Comparison of ENCODE assay signal across 16 cellular contexts in the genomic region with DNA sequence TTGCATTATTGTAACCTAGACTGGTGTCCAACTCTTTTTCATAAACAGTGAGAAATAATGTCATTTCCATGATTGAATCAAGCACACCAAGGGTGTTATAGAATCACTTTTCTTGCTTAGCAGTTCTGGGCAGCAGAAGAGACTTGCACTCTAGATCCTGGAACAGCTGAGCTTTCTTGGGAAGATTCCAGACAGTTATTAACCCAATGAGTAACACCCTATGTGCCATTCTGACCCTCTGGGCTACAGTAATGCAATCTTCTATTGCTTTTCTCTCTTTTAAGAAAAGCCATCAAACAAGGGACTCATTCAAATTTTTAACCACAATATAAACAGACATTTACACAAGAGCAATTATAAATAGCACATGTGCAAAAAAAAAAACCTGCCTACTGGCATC. TPM values are rescaled to one million over a fixed set of nuclear protein-coding genes. Genes with fewer than 3 reads are reported as not detected.
DNase-seq lines count a peak whose midpoint lies in the region; ATAC-seq and TF ChIP-seq lines count a peak whose summit lies in the region.
"Had no signal": no experiment of that assay in that cellular context is flagged by ENCODE, and none has a peak within 500 bp of the region (broad histone marks: within the 10 kb centered on the region; RNA-seq: fewer than 3 reads in every experiment).

No MANE protein-coding gene starts in this region.

- POLR2A ChIA-PET in HEK293T (lab: Yijun Ruan, JAX): no interaction called here

- ATAC-seq in GM21447 (IDR thresholded peaks at IDR 0.05; ENCODE audit: unreplicated experiment): no peak

- H3K4me3 ChIP-seq in astrocyte of the spinal cord (ENCODE audit: low read depth, low read length): no peak overlapping the region
- H3K4me3 ChIP-seq: hepatocyte, ovary had no signal

- CTCF ChIA-PET in HEK293T (lab: Yijun Ruan, JAX): no interaction called here

- no peak for TF ChIP-seq CTCF in astrocyte of the spinal cord (IDR thresholded peaks at IDR 0.05; ENCODE audit: low read depth, low read length)

- in situ Hi-C loops in astrocyte of the spinal cord (cut with HindIII; ENCODE audit: low sequenced_read_pairs): no loop called here

- DNase-seq in AG08395 (ENCODE audit: low spot score) (peak; percentile 66), HT-29 (ENCODE audit: low spot score) (peak; percentile 47), astrocyte of the spinal cord (ENCODE audit: low read depth, low spot score) (peak; percentile 52), kidney tubule cell (ENCODE audit: low spot score) (peak; percentile 51), hypothalamus (lab: John Stamatoyannopoulos, UW) (no peak), HEK293T (ENCODE audit: extremely low spot score) (no peak), NCI-H146 (lab: John Stamatoyannopoulos, UW) (no peak)
- DNase-seq: activated naive CD8-positive, alpha-beta T cell treated with anti-CD3 and anti-CD28 coated beads for 36 hours; effector CD4-positive, alpha-beta T cell; GF-D8; NCI-H510A; ovary; SHP77; stimulated activated CD8-positive, alpha-beta memory T cell treated with anti-CD3 and anti-CD28 coated beads, Interleukin-4, amount 100 ng/mL, for 48 hours had no signal

TF ChIP-seq in HEK293T, 16 proteins besides CTCF, POLR2A, EP300 and RAD21:
- TF ChIP-seq ZNF384 (IDR thresholded peaks at IDR 0.05) (no peak), SUZ12 (IDR thresholded peaks at IDR 0.05) (no peak), BHLHE40 (IDR thresholded peaks at IDR 0.05; ENCODE audit: borderline replicate concordance) (no peak), FOXM1 (IDR thresholded peaks at IDR 0.05; ENCODE audit: borderline replicate concordance) (no peak), FOXA1 (IDR thresholded peaks at IDR 0.05) (no peak)

RNA-seq across cellular contexts. Expression of a gene that starts 39.3 kb away (rescaled TPM):
- 39.4 and 47.6 TPM in 2 replicates for total RNA-seq in HT-29 (2014; rRNA removed; shearing (Covaris generic))

Comparison
In these comparisons a context has a peak if more than half of its experiments do, and no peak if none do; other contexts are left out.
1. DNase-seq: peak in AG08395 (single experiment), HT-29 (single experiment), astrocyte of the spinal cord (single experiment) and kidney tubule cell (single experiment); none in hypothalamus (0 of 51), HEK293T (single experiment) and NCI-H146 (single experiment).